ENCODE assay signal across 26 cellular contexts in the genomic region with DNA sequence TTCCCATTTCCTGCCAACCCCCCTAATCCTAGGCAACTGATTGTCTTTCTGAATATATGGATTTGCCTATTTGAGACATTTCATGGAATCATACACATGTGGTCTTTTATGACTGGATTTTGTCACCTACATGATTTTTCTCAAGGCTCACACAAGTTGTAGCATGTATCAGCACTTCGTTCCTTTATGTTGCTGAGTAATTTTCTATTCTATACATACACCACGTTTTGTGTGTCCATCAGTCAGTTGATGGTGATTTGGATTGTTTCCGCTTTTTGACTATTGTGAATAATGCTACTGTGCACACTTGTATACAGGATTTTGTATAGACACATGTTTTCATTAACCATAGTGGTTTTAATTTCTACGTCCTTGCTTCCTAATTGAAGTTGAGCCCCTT.
"Had no signal": no experiment of that assay in that cellular context is flagged by ENCODE, and none has a peak within 500 bp of the region (broad histone marks: within the 10 kb centered on the region; RNA-seq: fewer than 3 reads in every experiment).

No MANE protein-coding gene starts in this region.

- H3K4me3 Mint-ChIP-seq: activated CD8-positive, alpha-beta T cell treated with anti-CD3 and anti-CD28 coated beads for 36 hours; activated naive CD4-positive, alpha-beta T cell treated with anti-CD3 and anti-CD28 coated beads, Interleukin-2, amount 10 ng/mL, durations not matched to agents 7 days and 5 days; activated naive CD8-positive, alpha-beta T cell treated with anti-CD3 and anti-CD28 coated beads, Interleukin-2, amount 10 ng/mL, durations not matched to agents 7 days and 5 days; activated T-cell treated with anti-CD3 and anti-CD28 coated beads, Interleukin-2, amount 50 U/mL, for 4 hours; brain; T-helper 17 cell; T-helper 2 cell treated with Interferon-gamma antibody and Interleukin-4, amounts not matched to agents 5 μg/mL and 100 μg/mL, for 36 hours had no signal

- H3K4me3 ChIP-seq: ascending aorta, breast epithelium, gastrocnemius medialis, heart left ventricle had no signal

- H3K36me3 Mint-ChIP-seq: activated naive CD4-positive, alpha-beta T cell treated with anti-CD3 and anti-CD28 coated beads, Interleukin-2, amount 50 U/mL, for 72 hours; brain had no signal

- H3K27me3 ChIP-seq: ascending aorta, breast epithelium, gastrocnemius medialis, heart left ventricle had no signal

- H3K27ac Mint-ChIP-seq: activated CD8-positive, alpha-beta T cell treated with anti-CD3 and anti-CD28 coated beads for 36 hours; activated naive CD4-positive, alpha-beta T cell treated with anti-CD3 and anti-CD28 coated beads, Interleukin-2, amount 10 ng/mL, durations not matched to agents 7 days and 5 days; activated naive CD4-positive, alpha-beta T cell treated with anti-CD3 and anti-CD28 coated beads, Interleukin-2, amount 50 U/mL, for 72 hours; activated naive CD8-positive, alpha-beta T cell treated with anti-CD3 and anti-CD28 coated beads, Interleukin-2, amount 10 ng/mL, durations not matched to agents 7 days and 5 days; brain; T-helper 17 cell; T-helper 2 cell treated with Interferon-gamma antibody and Interleukin-4, amounts not matched to agents 5 μg/mL and 100 μg/mL, for 36 hours had no signal

- H3K36me3 ChIP-seq: breast epithelium, gastrocnemius medialis had no signal

- DNase-seq: activated CD4-positive, alpha-beta T cell treated with anti-CD3 and anti-CD28 coated beads for 4 hours; activated CD4-positive, alpha-beta T cell treated with anti-CD3 and anti-CD28 coated beads, Interleukin-2, amount 50 U/mL, for 1 hour; activated CD4-positive, alpha-beta T cell treated with anti-CD3 and anti-CD28 coated beads, Interleukin-2, amount 50 U/mL, for 48 hours; activated CD4-positive, CD25-positive, alpha-beta regulatory T cell; activated CD4-positive, CD25-positive, alpha-beta regulatory T cell treated with anti-CD3 and anti-CD28 coated beads, Interleukin-2, amount 50 U/mL, for 72 hours; activated CD8-positive, alpha-beta memory T cell treated with anti-CD3 and anti-CD28 coated beads for 24 hours; activated CD8-positive, alpha-beta T cell treated with anti-CD3 and anti-CD28 coated beads for 36 hours; activated gamma-delta T cell; activated naive CD4-positive, alpha-beta T cell; activated naive CD4-positive, alpha-beta T cell treated with anti-CD3 and anti-CD28 coated beads, Interleukin-2, amount 10 ng/mL, durations not matched to agents 7 days and 5 days; activated naive CD8-positive, alpha-beta T cell treated with anti-CD3 and anti-CD28 coated beads, Interleukin-2, amount 10 ng/mL, durations not matched to agents 7 days and 5 days; activated T-cell treated with anti-CD3 and anti-CD28 coated beads, Interleukin-2, amount 50 U/mL, for 4 hours; effector CD8-positive, alpha-beta T cell; foreskin fibroblast; gastrocnemius medialis; glutamatergic neuron; heart left ventricle; T-helper 1 cell; T-helper 17 cell; T1000 had no signal

- H3K4me1 ChIP-seq: ascending aorta, breast epithelium, gastrocnemius medialis, heart left ventricle had no signal

- H3K4me1 Mint-ChIP-seq: activated naive CD4-positive, alpha-beta T cell treated with anti-CD3 and anti-CD28 coated beads, Interleukin-2, amount 10 ng/mL, durations not matched to agents 7 days and 5 days; brain; T-helper 17 cell had no signal

- H3K9me3 Mint-ChIP-seq: activated CD8-positive, alpha-beta T cell treated with anti-CD3 and anti-CD28 coated beads for 36 hours; activated naive CD4-positive, alpha-beta T cell treated with anti-CD3 and anti-CD28 coated beads, Interleukin-2, amount 10 ng/mL, durations not matched to agents 7 days and 5 days; activated naive CD4-positive, alpha-beta T cell treated with anti-CD3 and anti-CD28 coated beads, Interleukin-2, amount 50 U/mL, for 72 hours; activated naive CD8-positive, alpha-beta T cell treated with anti-CD3 and anti-CD28 coated beads, Interleukin-2, amount 10 ng/mL, durations not matched to agents 7 days and 5 days; activated T-cell treated with anti-CD3 and anti-CD28 coated beads, Interleukin-2, amount 50 U/mL, for 4 hours; brain; T-helper 2 cell treated with Interferon-gamma antibody and Interleukin-4, amounts not matched to agents 5 μg/mL and 100 μg/mL, for 36 hours had no signal

- H3K27ac ChIP-seq: ascending aorta, breast epithelium, gastrocnemius medialis, heart left ventricle had no signal

- ATAC-seq: activated CD8-positive, alpha-beta T cell treated with anti-CD3 and anti-CD28 coated beads for 36 hours; activated naive CD4-positive, alpha-beta T cell treated with anti-CD3 and anti-CD28 coated beads, Interleukin-2, amount 50 U/mL, for 72 hours; activated T-cell treated with anti-CD3 and anti-CD28 coated beads, Interleukin-2, amount 50 U/mL, for 4 hours; esophagus mucosa; gastrocnemius medialis; heart left ventricle; T-helper 17 cell had no signal

- H3K9me3 ChIP-seq: ascending aorta, breast epithelium, gastrocnemius medialis, heart left ventricle had no signal

- H3K27me3 Mint-ChIP-seq: activated CD8-positive, alpha-beta T cell treated with anti-CD3 and anti-CD28 coated beads for 36 hours; activated naive CD4-positive, alpha-beta T cell treated with anti-CD3 and anti-CD28 coated beads, Interleukin-2, amount 10 ng/mL, durations not matched to agents 7 days and 5 days; activated naive CD8-positive, alpha-beta T cell treated with anti-CD3 and anti-CD28 coated beads, Interleukin-2, amount 10 ng/mL, durations not matched to agents 7 days and 5 days; T-helper 17 cell had no signal
